In genomic region chr4:86595426-86595805, GRCh38 we compare ENCODE assay signal across 1 cellular context.
TF ChIP-seq lines count a peak whose summit lies in the region.

No MANE protein-coding gene starts in this region.

TF ChIP-seq in A549, 52 proteins besides CTCF, POLR2A, EP300 and RAD21 (continued from another document):
- TF ChIP-seq POLR2AphosphoS2 (conservative IDR thresholded peaks at IDR 0.05; ENCODE audit: low read length) (no peak), HOXA7 (CRISPR knock-in tag; IDR thresholded peaks at IDR 0.05) (no peak), ESRRA (IDR thresholded peaks at IDR 0.05; ENCODE audit: borderline replicate concordance, low read length) (no peak), RNF2 (IDR thresholded peaks at IDR 0.05; ENCODE audit: borderline replicate concordance, low read depth) (no peak), MYC (IDR thresholded peaks at IDR 0.05; ENCODE audit: borderline replicate concordance, low read length) (no peak), RARB (CRISPR knock-in tag; IDR thresholded peaks at IDR 0.05) (no peak), KDM5A (IDR thresholded peaks at IDR 0.05) (no peak), CBX8 (IDR thresholded peaks at IDR 0.05) (no peak), FOXS1 (CRISPR knock-in tag; IDR thresholded peaks at IDR 0.05) (no peak), PBX3 (IDR thresholded peaks at IDR 0.05) (no peak), CBX2 (IDR thresholded peaks at IDR 0.05; ENCODE audit: borderline replicate concordance, low read depth) (no peak)
TF ChIP-seq in A549: peak in this region for 0.
